ENCODE assay signal across 13 cellular contexts in genomic region chr13:99448586-99448985, GRCh38. TPM values are rescaled to one million over a fixed set of nuclear protein-coding genes. Genes with fewer than 3 reads are reported as not detected.
DNase-seq lines count a peak whose midpoint lies in the region; ATAC-seq, FAIRE-seq and TF ChIP-seq lines count a peak whose summit lies in the region.
"Had no signal": no experiment of that assay in that cellular context is flagged by ENCODE, and none has a peak within 500 bp of the region (broad histone marks: within the 10 kb centered on the region; RNA-seq: fewer than 3 reads in every experiment).

No MANE protein-coding gene starts in this region.

- TF ChIP-seq POLR2A in GM12891 (IDR thresholded peaks at IDR 0.05; ENCODE audit: low read depth, low read length) = no peak

- peaks cover 5% of the 10 kb centered on the region for H3K36me3 Mint-ChIP-seq in activated CD4-positive, alpha-beta memory T cell treated with anti-CD3 and anti-CD28 coated beads for 36 hours
- peaks cover 22% of the 10 kb centered on the region for H3K36me3 Mint-ChIP-seq in activated CD4-positive, alpha-beta memory T cell treated with anti-CD3 and anti-CD28 coated beads, Interleukin-2, amount 10 ng/mL, durations not matched to agents 7 days and 5 days (ENCODE audit: low read depth)
- peaks cover 0 to 4% of the 10 kb centered on the region in 2 donors for H3K36me3 Mint-ChIP-seq in activated T-cell treated with anti-CD3 and anti-CD28 coated beads, Interleukin-2, amount 50 U/mL, for 72 hours (ENCODE audit: insufficient read depth in 2 of 2)
- no peaks in the 10 kb centered on the region for H3K36me3 Mint-ChIP-seq in activated T-helper 17 cell treated with anti-CD3 and anti-CD28 coated beads, Interleukin-2, amount 50 U/mL, for 72 hours (ENCODE audit: low read depth)
- H3K36me3 Mint-ChIP-seq in stimulated activated naive B cell treated with anti-CD40 and anti-IgM and Interleukin-4, amounts not matched to agents 10 μg/mL and 1 μg/mL and 100 μg/mL, for 72 hours = no peaks in the 10 kb centered on the region
- H3K36me3 Mint-ChIP-seq: CD8-positive, alpha-beta T cell had no signal

- H3K9me3 Mint-ChIP-seq in activated CD4-positive, alpha-beta memory T cell treated with anti-CD3 and anti-CD28 coated beads for 36 hours = no peaks in the 10 kb centered on the region
- H3K9me3 Mint-ChIP-seq in activated CD4-positive, alpha-beta memory T cell treated with anti-CD3 and anti-CD28 coated beads, Interleukin-2, amount 10 ng/mL, durations not matched to agents 7 days and 5 days = peaks cover 9% of the 10 kb centered on the region
- H3K9me3 Mint-ChIP-seq in activated T-cell treated with anti-CD3 and anti-CD28 coated beads, Interleukin-2, amount 50 U/mL, for 72 hours = no peaks in the 10 kb centered on the region
- no peaks in the 10 kb centered on the region for H3K9me3 Mint-ChIP-seq in activated T-helper 17 cell treated with anti-CD3 and anti-CD28 coated beads, Interleukin-2, amount 50 U/mL, for 72 hours
- H3K9me3 Mint-ChIP-seq in stimulated activated naive B cell treated with anti-CD40 and anti-IgM and Interleukin-4, amounts not matched to agents 10 μg/mL and 1 μg/mL and 100 μg/mL, for 72 hours = no peaks in the 10 kb centered on the region
- H3K9me3 Mint-ChIP-seq: CD8-positive, alpha-beta T cell had no signal

- H3K27me3 Mint-ChIP-seq in activated CD4-positive, alpha-beta memory T cell treated with anti-CD3 and anti-CD28 coated beads for 36 hours = peaks cover 17% of the 10 kb centered on the region
- H3K27me3 Mint-ChIP-seq in activated CD4-positive, alpha-beta memory T cell treated with anti-CD3 and anti-CD28 coated beads, Interleukin-2, amount 10 ng/mL, durations not matched to agents 7 days and 5 days = no peaks in the 10 kb centered on the region
- peaks cover 7% of the 10 kb centered on the region for H3K27me3 Mint-ChIP-seq in activated T-cell treated with anti-CD3 and anti-CD28 coated beads, Interleukin-2, amount 50 U/mL, for 72 hours (ENCODE audit: low read depth)
- peaks cover 4% of the 10 kb centered on the region for H3K27me3 Mint-ChIP-seq in activated T-helper 17 cell treated with anti-CD3 and anti-CD28 coated beads, Interleukin-2, amount 50 U/mL, for 72 hours
- peaks cover 0 to 6% of the 10 kb centered on the region in 2 donors for H3K27me3 Mint-ChIP-seq in stimulated activated naive B cell treated with anti-CD40 and anti-IgM and Interleukin-4, amounts not matched to agents 10 μg/mL and 1 μg/mL and 100 μg/mL, for 72 hours

- H3K4me3 Mint-ChIP-seq in activated CD4-positive, alpha-beta memory T cell treated with anti-CD3 and anti-CD28 coated beads for 36 hours = no peak overlapping the region
- H3K4me3 Mint-ChIP-seq in activated CD4-positive, alpha-beta memory T cell treated with anti-CD3 and anti-CD28 coated beads, Interleukin-2, amount 10 ng/mL, durations not matched to agents 7 days and 5 days = no peak overlapping the region
- H3K4me3 Mint-ChIP-seq in activated T-cell treated with anti-CD3 and anti-CD28 coated beads, Interleukin-2, amount 50 U/mL, for 72 hours = peak overlapping the region in 1 of 2 donors; percentile 70
- H3K4me3 Mint-ChIP-seq in activated T-helper 17 cell treated with anti-CD3 and anti-CD28 coated beads, Interleukin-2, amount 50 U/mL, for 72 hours = peak overlapping the region; percentile 33
- H3K4me3 Mint-ChIP-seq in stimulated activated naive B cell treated with anti-CD40 and anti-IgM and Interleukin-4, amounts not matched to agents 10 μg/mL and 1 μg/mL and 100 μg/mL, for 72 hours = no peak overlapping the region
- H3K4me3 Mint-ChIP-seq: B cell; CD8-positive, alpha-beta T cell had no signal

- FAIRE-seq in GM12891 (lab: Jason Lieb, UNC) = no peak

- intact Hi-C loops in activated CD4-positive, alpha-beta memory T cell treated with anti-CD3 and anti-CD28 coated beads for 36 hours (cut with micrococcal nuclease) = loop anchor here (1.0 to 10.0 kb wide), 3 partner anchors 16 to 446 kb away; no protein-coding TSS in a partner anchor

- CTCF ChIA-PET in activated CD4-positive, alpha-beta memory T cell treated with anti-CD3 and anti-CD28 coated beads for 36 hours (lab: Charles Lee) = interaction anchor here (1.4 to 3.6 kb wide), 6 partner anchors 12 to 179 kb away, joined by 3 to 21 read pairs (median 6); partner anchors contain the start of gene TM9SF2
- CTCF ChIA-PET in activated CD4-positive, alpha-beta memory T cell treated with anti-CD3 and anti-CD28 coated beads, Interleukin-2, amount 10 ng/mL, durations not matched to agents 7 days and 5 days (lab: Charles Lee) = interaction anchor here (0.7 to 3.7 kb wide), 6 partner anchors 9 to 167 kb away, joined by 4 to 29 read pairs (median 6); partner anchors contain the start of gene TM9SF2

- DNase-seq in activated CD4-positive, alpha-beta memory T cell treated with anti-CD3 and anti-CD28 coated beads for 36 hours = no peak
- DNase-seq in activated CD4-positive, alpha-beta memory T cell treated with anti-CD3 and anti-CD28 coated beads, Interleukin-2, amount 10 ng/mL, durations not matched to agents 7 days and 5 days = no peak
- no peak for DNase-seq in activated T-cell treated with anti-CD3 and anti-CD28 coated beads, Interleukin-2, amount 50 U/mL, for 72 hours
- DNase-seq in activated T-cell treated with anti-CD3 and anti-CD28 coated beads for 4 hours (no peak), GM12891 (ENCODE audit: insufficient read length, low spot score) (no peak)
- no peak for DNase-seq in stimulated activated naive B cell treated with anti-CD40 and anti-IgM and Interleukin-4, amounts not matched to agents 10 μg/mL and 1 μg/mL and 100 μg/mL, for 72 hours
- DNase-seq: Calu3; CD8-positive, alpha-beta T cell; DMS79 treated with DMSO at 0.1 percent for 48 hours; GF-D8; GM23248 had no signal

- H3K27ac Mint-ChIP-seq in activated CD4-positive, alpha-beta memory T cell treated with anti-CD3 and anti-CD28 coated beads for 36 hours = peak overlapping the region; percentile 42
- H3K27ac Mint-ChIP-seq in activated CD4-positive, alpha-beta memory T cell treated with anti-CD3 and anti-CD28 coated beads, Interleukin-2, amount 10 ng/mL, durations not matched to agents 7 days and 5 days = no peak overlapping the region
- peak overlapping the region; percentile 76 for H3K27ac Mint-ChIP-seq in activated T-cell treated with anti-CD3 and anti-CD28 coated beads, Interleukin-2, amount 50 U/mL, for 72 hours
- H3K27ac Mint-ChIP-seq in activated T-helper 17 cell treated with anti-CD3 and anti-CD28 coated beads, Interleukin-2, amount 50 U/mL, for 72 hours = peak overlapping the region; percentile 48
- peak overlapping the region; percentile 25 for H3K27ac Mint-ChIP-seq in stimulated activated naive B cell treated with anti-CD40 and anti-IgM and Interleukin-4, amounts not matched to agents 10 μg/mL and 1 μg/mL and 100 μg/mL, for 72 hours
- H3K27ac Mint-ChIP-seq: B cell; CD8-positive, alpha-beta T cell had no signal

- peaks cover 30% of the 10 kb centered on the region for H3K4me1 Mint-ChIP-seq in activated CD4-positive, alpha-beta memory T cell treated with anti-CD3 and anti-CD28 coated beads for 36 hours (ENCODE audit: low read depth)
- H3K4me1 Mint-ChIP-seq in activated CD4-positive, alpha-beta memory T cell treated with anti-CD3 and anti-CD28 coated beads, Interleukin-2, amount 10 ng/mL, durations not matched to agents 7 days and 5 days = peaks cover 46% of the 10 kb centered on the region
- H3K4me1 Mint-ChIP-seq in activated T-cell treated with anti-CD3 and anti-CD28 coated beads, Interleukin-2, amount 50 U/mL, for 72 hours (ENCODE audit: low read depth) = peaks cover 27% of the 10 kb centered on the region
- H3K4me1 Mint-ChIP-seq in activated T-helper 17 cell treated with anti-CD3 and anti-CD28 coated beads, Interleukin-2, amount 50 U/mL, for 72 hours = peaks cover 7% of the 10 kb centered on the region
- H3K4me1 Mint-ChIP-seq in stimulated activated naive B cell treated with anti-CD40 and anti-IgM and Interleukin-4, amounts not matched to agents 10 μg/mL and 1 μg/mL and 100 μg/mL, for 72 hours = peaks cover 9 to 12% of the 10 kb centered on the region in 2 donors
- H3K4me1 Mint-ChIP-seq: B cell had no signal

- POLR2A ChIA-PET in activated CD4-positive, alpha-beta memory T cell treated with anti-CD3 and anti-CD28 coated beads for 36 hours (lab: Charles Lee) = interaction anchor here (0.7 kb wide), 1 partner anchor 204 kb away, joined by 4 read pairs; no protein-coding TSS in a partner anchor
- POLR2A ChIA-PET in activated CD4-positive, alpha-beta memory T cell treated with anti-CD3 and anti-CD28 coated beads, Interleukin-2, amount 10 ng/mL, durations not matched to agents 7 days and 5 days (lab: Charles Lee) = interaction anchor here (1.0 to 2.9 kb wide), 3 partner anchors 48 to 56 kb away, joined by 3 to 9 read pairs (median 4); no protein-coding TSS in a partner anchor

- peak; percentile 42 to 48 for ATAC-seq in activated T-cell treated with anti-CD3 and anti-CD28 coated beads, Interleukin-2, amount 50 U/mL, for 72 hours (replicated peaks in 1 of 2)
- peak; percentile 43 for ATAC-seq in activated T-helper 17 cell treated with anti-CD3 and anti-CD28 coated beads, Interleukin-2, amount 50 U/mL, for 72 hours (replicated peaks)
- no peak for ATAC-seq in stimulated activated naive B cell treated with anti-CD40 and anti-IgM and Interleukin-4, amounts not matched to agents 10 μg/mL and 1 μg/mL and 100 μg/mL, for 72 hours (replicated peaks)
- ATAC-seq: CD8-positive, alpha-beta T cell had no signal

TF ChIP-seq in GM12891, 5 proteins besides CTCF, POLR2A, EP300 and RAD21:
- TF ChIP-seq SPI1 (IDR thresholded peaks at IDR 0.05; ENCODE audit: low read depth, low read length) (no peak), POLR2AphosphoS5 (IDR thresholded peaks at IDR 0.05; ENCODE audit: low read depth, low read length) (no peak), PAX5 (IDR thresholded peaks at IDR 0.05; ENCODE audit: insufficient read depth, low read length, severe bottlenecking) (no peak), POU2F2 (IDR thresholded peaks at IDR 0.05; ENCODE audit: low read depth, low read length) (no peak), TAF1 (IDR thresholded peaks at IDR 0.05; ENCODE audit: low read depth, low read length) (no peak)

RNA-seq across cellular contexts. Expression of gene TM9SF2, which starts 52.7 kb away (rescaled TPM):
- total RNA-seq in activated CD4-positive, alpha-beta memory T cell treated with anti-CD3 and anti-CD28 coated beads for 36 hours = 10 to 100 TPM; 67.2 to 72.0 TPM
- 10 to 100 TPM; 84.5 to 88.6 TPM for total RNA-seq in activated CD4-positive, alpha-beta memory T cell treated with anti-CD3 and anti-CD28 coated beads, Interleukin-2, amount 10 ng/mL, durations not matched to agents 7 days and 5 days
- 10 to 100 TPM; 56.8 to 77.2 TPM for total RNA-seq in activated T-cell treated with anti-CD3 and anti-CD28 coated beads, Interleukin-2, amount 50 U/mL, for 72 hours
- 10 to 100 TPM; 50.6 to 97.3 TPM for total RNA-seq in activated T-helper 17 cell treated with anti-CD3 and anti-CD28 coated beads, Interleukin-2, amount 50 U/mL, for 72 hours
- polyA plus RNA-seq in GM12891 (2012; ENCODE audit: low read depth, missing spikeins) = 32.3 TPM

Comparison
In these comparisons a context has a peak if more than half of its experiments do, and no peak if none do; other contexts are left out.
1. ATAC-seq: peak in activated T-cell treated with anti-CD3 and anti-CD28 coated beads, Interleukin-2, amount 50 U/mL, for 72 hours (2 of 2) and activated T-helper 17 cell treated with anti-CD3 and anti-CD28 coated beads, Interleukin-2, amount 50 U/mL, for 72 hours (single experiment); none in stimulated activated naive B cell treated with anti-CD40 and anti-IgM and Interleukin-4, amounts not matched to agents 10 μg/mL and 1 μg/mL and 100 μg/mL, for 72 hours (0 of 2).